15 cellular contexts compared by ENCODE assay signal in genomic region chr6:44464527-44465310, GRCh38.
A peak's percentile ranks its signal among the peaks of the same experiment; 100 is the strongest.
DNase-seq lines count a peak whose midpoint lies in the region; ATAC-seq, FAIRE-seq and TF ChIP-seq lines count a peak whose summit lies in the region.
"Had no signal": no experiment of that assay in that cellular context is flagged by ENCODE, and none has a peak within 500 bp of the region (broad histone marks: within the 10 kb centered on the region; RNA-seq: fewer than 3 reads in every experiment).

No MANE protein-coding gene starts in this region.

- no peak overlapping the region for H3K4me3 ChIP-seq in left ventricle myocardium inferior
- no peak overlapping the region for H3K4me3 ChIP-seq in brain microvascular endothelial cell (ENCODE audit: low read depth, low read length)
- H3K4me3 ChIP-seq in right lobe of liver = no peak overlapping the region
- no peak overlapping the region for H3K4me3 ChIP-seq in kidney (ENCODE audit: low read length in 2 of 2)
- no peak overlapping the region for H3K4me3 ChIP-seq in BE2C (ENCODE audit: low read depth, low read length)

- DNase-seq in Right ventricle myocardium superior = peak; percentile 68
- DNase-seq in left ventricle myocardium inferior = no peak
- DNase-seq in brain microvascular endothelial cell = peak; percentile 32
- no peak for DNase-seq in right lobe of liver
- DNase-seq in urothelium cell line (ENCODE audit: low spot score) = peak; percentile 74
- DNase-seq in kidney = no peak
- DNase-seq in BE2C = no peak
- DNase-seq in NCI-H1694 (lab: John Stamatoyannopoulos, UW) = no peak
- DNase-seq: 8988T; activated naive CD4-positive, alpha-beta T cell treated with anti-CD3 and anti-CD28 coated beads, Interleukin-2, amount 10 ng/mL, durations not matched to agents 7 days and 5 days; erythroblast; naive B cell; NCI-H1417; NCI-H748 treated with DMSO at 0.1 percent for 48 hours; T-helper 9 cell had no signal

- H3K9ac ChIP-seq in kidney (ENCODE audit: low read length in 2 of 2) = no peak overlapping the region

- FAIRE-seq in urothelium cell line (lab: Jason Lieb, UNC) (no peak), kidney (lab: Jason Lieb, UNC) (no peak)

- TF ChIP-seq CTCF in left ventricle myocardium inferior (IDR thresholded peaks at IDR 0.05; ENCODE audit: borderline replicate concordance) = no peak
- no peak for TF ChIP-seq CTCF in brain microvascular endothelial cell (IDR thresholded peaks at IDR 0.05; ENCODE audit: low read depth, low read length, missing control alignments)
- no peak for TF ChIP-seq CTCF in right lobe of liver (IDR thresholded peaks at IDR 0.05)
- TF ChIP-seq CTCF in kidney (IDR thresholded peaks at IDR 0.05; ENCODE audit: borderline replicate concordance, extremely low read depth, insufficient read depth) = no peak
- no peak for TF ChIP-seq CTCF in BE2C (IDR thresholded peaks at IDR 0.05; ENCODE audit: low read depth, low read length)

- intact Hi-C loops in Right ventricle myocardium superior (cut with DNase I) = no loop called here
- intact Hi-C loops in left ventricle myocardium inferior (cut with micrococcal nuclease) = no loop called here
- intact Hi-C loops in right lobe of liver (cut with DNase I) = no loop called here
- intact Hi-C loops in kidney (cut with DNase I) = no loop called here

- H3K9me3 ChIP-seq in left ventricle myocardium inferior (replicated peaks) (no peaks in the 10 kb centered on the region), right lobe of liver (no peaks in the 10 kb centered on the region), kidney (ENCODE audit: control insufficient read depth in 1 of 2, low read length in 2 of 2) (no peaks in the 10 kb centered on the region), BE2C (no peaks in the 10 kb centered on the region)

- H3K27me3 ChIP-seq in left ventricle myocardium inferior (ENCODE audit: low read depth) (no peaks in the 10 kb centered on the region), brain microvascular endothelial cell (replicated peaks) (no peaks in the 10 kb centered on the region), right lobe of liver (no peaks in the 10 kb centered on the region), BE2C (no peaks in the 10 kb centered on the region)

- TF ChIP-seq POLR2A in right lobe of liver (IDR thresholded peaks at IDR 0.05) = no peak

- no peaks in the 10 kb centered on the region for H3K36me3 ChIP-seq in left ventricle myocardium inferior
- no peaks in the 10 kb centered on the region for H3K36me3 ChIP-seq in brain microvascular endothelial cell (replicated peaks)
- H3K36me3 ChIP-seq in right lobe of liver = no peaks in the 10 kb centered on the region
- H3K36me3 ChIP-seq in kidney (ENCODE audit: control insufficient read depth in 1 of 2, insufficient read depth in 2 of 2, low read length in 2 of 2) = no peaks in the 10 kb centered on the region
- H3K36me3 ChIP-seq in BE2C = no peaks in the 10 kb centered on the region

- in situ Hi-C loops in brain microvascular endothelial cell (cut with HindIII; ENCODE audit: low pct_ligation_motif_present, low sequenced_read_pairs) = no loop called here

- H3K27ac ChIP-seq in left ventricle myocardium inferior (replicated peaks) = no peak overlapping the region
- H3K27ac ChIP-seq in brain microvascular endothelial cell = no peak overlapping the region
- no peak overlapping the region for H3K27ac ChIP-seq in right lobe of liver
- H3K27ac ChIP-seq in kidney (ENCODE audit: low read depth in 2 of 2, low read length in 2 of 2) = no peak overlapping the region

- H3K4me1 ChIP-seq in left ventricle myocardium inferior (peaks cover 7% of the 10 kb centered on the region), right lobe of liver (no peaks in the 10 kb centered on the region), kidney (ENCODE audit: control insufficient read depth in 1 of 2, insufficient read depth in 1 of 2, low read depth in 1 of 2, low read length in 2 of 2) (peaks cover 9 to 20% of the 10 kb centered on the region in 2 donors), BE2C (no peaks in the 10 kb centered on the region)

- peak; percentile 77 for ATAC-seq in Right ventricle myocardium superior (ENCODE audit: poor library complexity)
- ATAC-seq in right lobe of liver = peak in 3 of 4 donors; percentile 45 to 64 (median 53)

- WGBS in right lobe of liver (ENCODE audit: insufficient coverage, low coverage, low lambda C conversion rate, missing lambda C conversion rate) = 80% methylated on average over 11 of the region's 13 CpGs

Comparison
In these comparisons a context has a peak if more than half of its experiments do, and no peak if none do; other contexts are left out.
1. DNase-seq: peak in Right ventricle myocardium superior (single experiment), brain microvascular endothelial cell (single experiment) and urothelium cell line (single experiment); none in left ventricle myocardium inferior (single experiment), right lobe of liver (0 of 3), kidney (single experiment), BE2C (single experiment) and NCI-H1694 (single experiment).